In genomic region chr5:106331415-106331814, GRCh38 we compare ENCODE assay signal across 21 cellular contexts.
A peak's percentile ranks its signal among the peaks of the same experiment; 100 is the strongest.
DNase-seq lines count a peak whose midpoint lies in the region; ATAC-seq and TF ChIP-seq lines count a peak whose summit lies in the region.
"Had no signal": no experiment of that assay in that cellular context is flagged by ENCODE, and none has a peak within 500 bp of the region (broad histone marks: within the 10 kb centered on the region; RNA-seq: fewer than 3 reads in every experiment).

No MANE protein-coding gene starts in this region.

- H3K4me3 ChIP-seq in fibroblast of pulmonary artery (replicated peaks; ENCODE audit: low read depth, low read length) (no peak overlapping the region), sigmoid colon (no peak overlapping the region)
- H3K4me3 ChIP-seq: cardiac muscle cell, esophagus muscularis mucosa, GM12878, MG63, mucosa of descending colon, thoracic aorta had no signal

- no peak for TF ChIP-seq EP300 in sigmoid colon (IDR thresholded peaks at IDR 0.05)

- no peaks in the 10 kb centered on the region for H3K36me3 ChIP-seq in sigmoid colon
- H3K36me3 ChIP-seq: cardiac muscle cell, esophagus muscularis mucosa, MG63, thoracic aorta had no signal

- H3K4me1 ChIP-seq in sigmoid colon = no peaks in the 10 kb centered on the region
- H3K4me1 ChIP-seq: esophagus muscularis mucosa had no signal

- intact Hi-C loops in sigmoid colon (cut with DNase I) = no loop called here

- no peaks in the 10 kb centered on the region for H3K9me3 ChIP-seq in sigmoid colon
- H3K9me3 ChIP-seq: esophagus muscularis mucosa, MG63, mucosa of descending colon, thoracic aorta had no signal

- no peak for TF ChIP-seq POLR2A in sigmoid colon (IDR thresholded peaks at IDR 0.05)

- no peaks in the 10 kb centered on the region for H3K27me3 ChIP-seq in sigmoid colon
- H3K27me3 ChIP-seq: cardiac muscle cell, esophagus muscularis mucosa, MG63 had no signal

- no peak for TF ChIP-seq CTCF in fibroblast of pulmonary artery (IDR thresholded peaks at IDR 0.05; ENCODE audit: low read length, missing control alignments)
- TF ChIP-seq CTCF in sigmoid colon (IDR thresholded peaks at IDR 0.05) = no peak

- ATAC-seq in SK-N-SH treated with all-trans-retinoic acid at 6 μM for 48 hours = peak; percentile 96
- ATAC-seq: GM12878, mucosa of descending colon, sciatic nerve had no signal

- WGBS in sigmoid colon, 2 donors = 83 to 84% methylated on average over 2 of the region's 2 CpGs

- no peak overlapping the region for H3K27ac ChIP-seq in sigmoid colon
- H3K27ac ChIP-seq: cardiac muscle cell, esophagus muscularis mucosa, thoracic aorta had no signal

- DNase-seq in GM03348 (ENCODE audit: low spot score) = peak; percentile 45
- peak; percentile 26 for DNase-seq in fibroblast of pulmonary artery (ENCODE audit: low read depth)
- peak; percentile 66 for DNase-seq in smooth muscle cell of the brain vasculature (ENCODE audit: low read depth, low spot score)
- DNase-seq in NCI-H345 (lab: John Stamatoyannopoulos, UW) = no peak
- DNase-seq in NCI-H2196 (lab: John Stamatoyannopoulos, UW; ENCODE audit: unreplicated experiment) = no peak
- no peak for DNase-seq in sigmoid colon
- DNase-seq: activated CD4-positive, alpha-beta T cell treated with anti-CD3 and anti-CD28 coated beads for 4 hours; activated naive CD4-positive, alpha-beta T cell treated with anti-CD3 and anti-CD28 coated beads, Interleukin-2, amount 10 ng/mL, durations not matched to agents 7 days and 5 days; CD4-positive, alpha-beta memory T cell; MG63; mucosa of descending colon; NCI-H187 treated with DMSO at 0.1 percent for 48 hours; SHP77; stimulated activated CD4-positive, alpha-beta T cell treated with anti-CD3 and anti-CD28 coated beads, Interleukin-4, amount 100 ng/mL, for 24 hours; stimulated activated CD8-positive, alpha-beta memory T cell treated with anti-CD3 and anti-CD28 coated beads, Interleukin-4, amount 100 ng/mL, for 48 hours had no signal

TF ChIP-seq in SK-N-SH treated with all-trans-retinoic acid at 6 μM for 48 hours, 23 proteins besides CTCF, POLR2A, EP300 and RAD21:
- TF ChIP-seq, protein P1, sequence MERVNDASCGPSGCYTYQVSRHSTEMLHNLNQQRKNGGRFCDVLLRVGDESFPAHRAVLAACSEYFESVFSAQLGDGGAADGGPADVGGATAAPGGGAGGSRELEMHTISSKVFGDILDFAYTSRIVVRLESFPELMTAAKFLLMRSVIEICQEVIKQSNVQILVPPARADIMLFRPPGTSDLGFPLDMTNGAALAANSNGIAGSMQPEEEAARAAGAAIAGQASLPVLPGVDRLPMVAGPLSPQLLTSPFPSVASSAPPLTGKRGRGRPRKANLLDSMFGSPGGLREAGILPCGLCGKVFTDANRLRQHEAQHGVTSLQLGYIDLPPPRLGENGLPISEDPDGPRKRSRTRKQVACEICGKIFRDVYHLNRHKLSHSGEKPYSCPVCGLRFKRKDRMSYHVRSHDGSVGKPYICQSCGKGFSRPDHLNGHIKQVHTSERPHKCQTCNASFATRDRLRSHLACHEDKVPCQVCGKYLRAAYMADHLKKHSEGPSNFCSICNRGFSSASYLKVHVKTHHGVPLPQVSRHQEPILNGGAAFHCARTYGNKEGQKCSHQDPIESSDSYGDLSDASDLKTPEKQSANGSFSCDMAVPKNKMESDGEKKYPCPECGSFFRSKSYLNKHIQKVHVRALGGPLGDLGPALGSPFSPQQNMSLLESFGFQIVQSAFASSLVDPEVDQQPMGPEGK (CRISPR knock-in tag; IDR thresholded peaks at IDR 0.05; ENCODE audit: borderline replicate concordance) = no peak
- no peak for TF ChIP-seq CREB5 (CRISPR knock-in tag; IDR thresholded peaks at IDR 0.05; ENCODE audit: low read depth)
- TF ChIP-seq ZNF70 (CRISPR knock-in tag; IDR thresholded peaks at IDR 0.05) = no peak
- TF ChIP-seq TSHZ2 (CRISPR knock-in tag; IDR thresholded peaks at IDR 0.05) = no peak
- no peak for TF ChIP-seq SNAI2 (CRISPR knock-in tag; IDR thresholded peaks at IDR 0.05)
- no peak for TF ChIP-seq CSRNP3 (CRISPR knock-in tag; IDR thresholded peaks at IDR 0.05)
- no peak for TF ChIP-seq ESRRG (CRISPR knock-in tag; IDR thresholded peaks at IDR 0.05)
- no peak for TF ChIP-seq ARNTL (CRISPR knock-in tag; IDR thresholded peaks at IDR 0.05; ENCODE audit: borderline replicate concordance, low read depth)
- no peak for TF ChIP-seq ZFP3 (CRISPR knock-in tag; IDR thresholded peaks at IDR 0.05)
- TF ChIP-seq BACH2 (CRISPR knock-in tag; IDR thresholded peaks at IDR 0.05; ENCODE audit: borderline replicate concordance) = no peak
- no peak for TF ChIP-seq RARB (CRISPR knock-in tag; IDR thresholded peaks at IDR 0.05)
- TF ChIP-seq ZNF8 (CRISPR knock-in tag; IDR thresholded peaks at IDR 0.05) = no peak
- TF ChIP-seq CSDC2 (CRISPR knock-in tag; IDR thresholded peaks at IDR 0.05) = no peak
- TF ChIP-seq TOX (CRISPR knock-in tag; IDR thresholded peaks at IDR 0.05; ENCODE audit: borderline replicate concordance) = no peak
- no peak for TF ChIP-seq ZC3H10 (CRISPR knock-in tag; IDR thresholded peaks at IDR 0.05)
- no peak for TF ChIP-seq ZNF565 (CRISPR knock-in tag; conservative IDR thresholded peaks at IDR 0.05; ENCODE audit: low read depth)
- no peak for TF ChIP-seq ZFP30 (CRISPR knock-in tag; IDR thresholded peaks at IDR 0.05)

Comparison
In these comparisons a context has a peak if more than half of its experiments do, and no peak if none do; other contexts are left out.
1. DNase-seq: peak in GM03348 (single experiment), fibroblast of pulmonary artery (single experiment) and smooth muscle cell of the brain vasculature (single experiment); none in NCI-H345 (single experiment), NCI-H2196 (single experiment) and sigmoid colon (single experiment).